8 cellular contexts compared by ENCODE assay signal in the genomic region with DNA sequence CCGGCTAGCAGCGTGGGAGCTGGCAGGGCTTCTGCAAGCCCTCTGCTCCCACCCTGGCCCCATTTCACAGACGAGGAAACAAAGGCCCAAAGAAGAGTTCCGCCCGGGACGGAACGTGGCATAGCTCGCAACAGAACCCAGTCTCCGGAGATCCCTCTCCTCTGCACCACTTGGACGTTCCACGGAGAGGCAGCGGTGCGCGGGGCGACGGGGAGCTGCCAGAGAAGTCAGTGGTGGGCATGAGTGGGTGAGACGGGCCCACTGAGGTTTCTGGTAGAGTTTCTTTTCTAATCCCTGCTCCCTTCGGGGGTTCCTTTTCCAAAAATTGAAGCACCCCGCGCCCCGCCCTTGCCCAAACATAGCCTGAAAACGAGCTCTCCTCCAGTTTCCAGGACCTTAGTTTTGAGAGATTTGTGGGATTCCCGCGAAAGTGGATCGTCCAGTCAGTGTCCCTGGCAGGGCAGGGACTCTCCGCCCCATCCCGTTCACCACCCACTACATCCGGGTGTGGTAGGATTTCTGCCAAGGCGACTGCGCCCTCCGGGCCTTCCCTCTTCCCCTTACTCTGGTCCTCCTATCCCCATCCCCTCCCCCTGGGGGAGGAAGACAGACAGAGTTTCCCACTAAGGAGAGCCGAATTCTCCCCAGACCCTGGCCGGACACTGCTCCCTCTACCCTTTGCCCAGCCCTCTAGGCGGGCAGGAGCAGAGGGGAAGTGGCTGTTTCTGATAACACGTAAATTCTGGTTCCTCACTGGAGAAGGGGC. TPM values are rescaled to one million over a fixed set of nuclear protein-coding genes. Genes with fewer than 3 reads are reported as not detected.
DNase-seq lines count a peak whose midpoint lies in the region; ATAC-seq lines count a peak whose summit lies in the region.

No MANE protein-coding gene starts in this region.

- H3K36me3 ChIP-seq in HUES64 (ENCODE audit: insufficient read depth, low read length) (no peaks in the 10 kb centered on the region), adipocyte (ENCODE audit: control insufficient read depth, insufficient read depth, low read length, severe bottlenecking) (no peaks in the 10 kb centered on the region)

- 3% methylated on average over 33 of the region's 35 CpGs for WGBS in HUES64

- intact Hi-C loops in left cardiac atrium (cut with DNase I) (loop anchor here (5.0 kb wide), 2 partner anchors 62 to 67 kb away; no protein-coding TSS in a partner anchor), posterior cingulate gyrus (cut with DNase I) (loop anchor here (1.0 to 10.0 kb wide), 4 partner anchors 58 to 275 kb away; no protein-coding TSS in a partner anchor)

- ATAC-seq in GM19372 (IDR thresholded peaks at IDR 0.05; ENCODE audit: low read depth, unreplicated experiment) (peak; percentile 10), left cardiac atrium (peak; percentile 72 to 86)

- H3K4me3 ChIP-seq in HUES64 (ENCODE audit: low read length) (peak overlapping the region; percentile 95), adipocyte (ENCODE audit: low read length) (peak overlapping the region; percentile 89)

- H3K9me3 ChIP-seq in HUES64 (ENCODE audit: insufficient read depth, low read depth, low read length) (no peaks in the 10 kb centered on the region), adipocyte (ENCODE audit: control insufficient read depth, low read length) (no peaks in the 10 kb centered on the region)

- DNase-seq in C1 segment of cervical spinal cord (lab: John Stamatoyannopoulos, UW), result peak in 9 of 14 donors; percentile 46 to 77 (median 62)
- DNase-seq in adipocyte (ENCODE audit: low read depth), result peak; percentile 67
- DNase-seq in left cardiac atrium, result peak; percentile 88
- DNase-seq in posterior cingulate gyrus, result peak in 6 of 10 donors; percentile 46 to 93 (median 61)
- no peak for DNase-seq in T-helper 9 cell
- DNase-seq in NCI-H187 (lab: John Stamatoyannopoulos, UW), result no peak

- H3K27ac ChIP-seq in HUES64 (ENCODE audit: low read depth, low read length), result no peak overlapping the region

- H3K4me1 ChIP-seq in HUES64 (ENCODE audit: insufficient read depth, low read length) (peaks cover 22% of the 10 kb centered on the region), adipocyte (ENCODE audit: control insufficient read depth, insufficient read depth, low read length) (peaks cover 19% of the 10 kb centered on the region)

- peaks cover 8% of the 10 kb centered on the region; the same call in 1 of the 2 replicates for H3K27me3 ChIP-seq in HUES64 (ENCODE audit: insufficient read depth, low read length)
- H3K27me3 ChIP-seq in adipocyte (replicated peaks; ENCODE audit: control insufficient read depth, insufficient read depth, low read length), result peaks cover 3% of the 10 kb centered on the region

- peak overlapping the region; percentile 54; the same call in 1 of the 2 replicates for H3K9ac ChIP-seq in HUES64 (ENCODE audit: low read depth, low read length)
- peak overlapping the region; percentile 80 for H3K9ac ChIP-seq in adipocyte (ENCODE audit: low read length)

RNA-seq across cellular contexts. Expression of a gene that starts 0.8 kb away (rescaled TPM):
- 54.9 TPM for polyA plus RNA-seq in HUES64 (2013, experiment 1 of 2)
- 46.5 TPM for polyA plus RNA-seq in HUES64 (2013, experiment 2 of 2)
- total RNA-seq in left cardiac atrium, result 1 to 10 TPM; 6.6 to 8.8 TPM

Comparison
In these comparisons a context has a peak if more than half of its experiments do, and no peak if none do; other contexts are left out.
1. DNase-seq: peak in C1 segment of cervical spinal cord (9 of 14), adipocyte (single experiment), left cardiac atrium (single experiment) and posterior cingulate gyrus (6 of 10); none in T-helper 9 cell (single experiment) and NCI-H187 (0 of 2).